ENCODE assay signal across 8 cellular contexts in genomic region chrX:72714471-72714916, GRCh38. TPM values are rescaled to one million over a fixed set of nuclear protein-coding genes. Genes with fewer than 3 reads are reported as not detected.
DNase-seq lines count a peak whose midpoint lies in the region; ATAC-seq and TF ChIP-seq lines count a peak whose summit lies in the region.

No MANE protein-coding gene starts in this region.

- H3K9me3 Mint-ChIP-seq in CD14-positive monocyte, result peaks cover 0 to 7% (median 2%) of the 10 kb centered on the region in 7 donors

- no peak overlapping the region for H3K27ac Mint-ChIP-seq in CD14-positive monocyte

- H3K4ac ChIP-seq in trophoblast cell (ENCODE audit: low read depth, low read length), result no peak overlapping the region

- no peak overlapping the region for H2AFZ ChIP-seq in trophoblast cell (ENCODE audit: insufficient read depth, low read length, poor library complexity)

- H3K4me1 ChIP-seq in right cardiac atrium (ENCODE audit: control insufficient read depth, insufficient read depth, low read length), result no peaks in the 10 kb centered on the region
- H3K4me1 ChIP-seq in trophoblast cell (ENCODE audit: control insufficient read depth in 1 of 2, insufficient read depth in 2 of 2, low read length in 2 of 2), result no peaks in the 10 kb centered on the region

- peak overlapping the region; percentile 72 to 88 for H3K4me3 Mint-ChIP-seq in CD14-positive monocyte

- DNase-seq in CD14-positive monocyte (ENCODE audit: low spot score) (no peak), H7 (peak; percentile 63), NCI-H526 (lab: John Stamatoyannopoulos, UW) (peak; percentile 66 to 74), astrocyte of the cerebellum (ENCODE audit: low read depth) (peak; percentile 37), right cardiac atrium (peak; percentile 77 to 89 (median 83)), trophoblast cell (peak; percentile 57 to 61)

- peak overlapping the region; percentile 62 for H3K4me2 ChIP-seq in trophoblast cell (ENCODE audit: low read length)

- no peak overlapping the region for H3K18ac ChIP-seq in trophoblast cell (ENCODE audit: low read length)

- H3K36me3 Mint-ChIP-seq in CD14-positive monocyte, result no peaks in the 10 kb centered on the region

- TF ChIP-seq CTCF in CD14-positive monocyte (IDR thresholded peaks at IDR 0.05) (no peak), astrocyte of the cerebellum (IDR thresholded peaks at IDR 0.05; ENCODE audit: low read depth, low read length, missing control alignments) (no peak)

- intact Hi-C loops in CD14-positive monocyte (cut with micrococcal nuclease) (no loop called here), right cardiac atrium (cut with DNase I) (no loop called here)

- H3K27ac ChIP-seq in right cardiac atrium (ENCODE audit: low read length), result peak overlapping the region; percentile 81
- H3K27ac ChIP-seq in trophoblast cell (ENCODE audit: low read depth, low read length), result no peak overlapping the region

- H4K8ac ChIP-seq in trophoblast cell (ENCODE audit: low read depth, low read length), result no peak overlapping the region

- no peak overlapping the region for H2BK12ac ChIP-seq in trophoblast cell (ENCODE audit: low read length)

- H3K9ac ChIP-seq in trophoblast cell (ENCODE audit: low read length), result no peak overlapping the region

- H3K36me3 ChIP-seq in H7 (replicated peaks; ENCODE audit: control insufficient read depth, insufficient read depth, low read length), result no peaks in the 10 kb centered on the region
- no peaks in the 10 kb centered on the region for H3K36me3 ChIP-seq in trophoblast cell (ENCODE audit: control insufficient read depth in 1 of 2, insufficient read depth in 2 of 2, low read length in 2 of 2)

- no peaks in the 10 kb centered on the region for H3K79me1 ChIP-seq in trophoblast cell (ENCODE audit: low read length)

- no peak overlapping the region for H3K14ac ChIP-seq in trophoblast cell (ENCODE audit: low read length)

- H2AK5ac ChIP-seq in trophoblast cell (ENCODE audit: low read length), result no peak overlapping the region

- H3K79me2 ChIP-seq in trophoblast cell (ENCODE audit: control insufficient read depth, insufficient read depth, low read length, poor library complexity), result no peaks in the 10 kb centered on the region

- H4K91ac ChIP-seq in trophoblast cell (ENCODE audit: low read depth, low read length), result no peak overlapping the region

- no peak overlapping the region for H4K12ac ChIP-seq in trophoblast cell (ENCODE audit: low read depth, low read length)

- peaks cover 12% of the 10 kb centered on the region for H3K4me1 Mint-ChIP-seq in CD14-positive monocyte

- H3K9me3 ChIP-seq in right cardiac atrium (ENCODE audit: control insufficient read depth, low read length), result no peaks in the 10 kb centered on the region
- H3K9me3 ChIP-seq in trophoblast cell (ENCODE audit: insufficient read depth, low read depth, low read length), result no peaks in the 10 kb centered on the region

- H3K4me3 ChIP-seq in H7 (ENCODE audit: insufficient read depth, low read depth, low read length), result peak overlapping the region; percentile 44
- peak overlapping the region; percentile 42 for H3K4me3 ChIP-seq in astrocyte of the cerebellum (ENCODE audit: low read depth, low read length)
- H3K4me3 ChIP-seq in right cardiac atrium (ENCODE audit: low read length), result peak overlapping the region; percentile 20
- H3K4me3 ChIP-seq in trophoblast cell (ENCODE audit: low read depth, low read length), result no peak overlapping the region

- no peak overlapping the region for H3K23ac ChIP-seq in trophoblast cell (ENCODE audit: low read length)

- no peak overlapping the region for H2BK120ac ChIP-seq in trophoblast cell (ENCODE audit: insufficient read depth, low read length, poor library complexity)

- H2BK5ac ChIP-seq in trophoblast cell (ENCODE audit: low read depth, low read length, poor library complexity), result no peak overlapping the region

- no peaks in the 10 kb centered on the region for H3K27me3 ChIP-seq in H7 (ENCODE audit: control insufficient read depth, insufficient read depth, low read length)
- no peaks in the 10 kb centered on the region for H3K27me3 ChIP-seq in right cardiac atrium (ENCODE audit: control insufficient read depth, insufficient read depth)
- H3K27me3 ChIP-seq in trophoblast cell (ENCODE audit: insufficient read depth, low read length), result no peaks in the 10 kb centered on the region

- in situ Hi-C loops in astrocyte of the cerebellum (cut with HindIII; ENCODE audit: low sequenced_read_pairs), result no loop called here

- ATAC-seq in right cardiac atrium, result peak; percentile 92 to 95
- ATAC-seq in HG03439 (IDR thresholded peaks at IDR 0.05; ENCODE audit: unreplicated experiment), result no peak
- no peak for ATAC-seq in HG02885 (IDR thresholded peaks at IDR 0.05; ENCODE audit: poor library complexity, unreplicated experiment)

- 1% methylated on average over 13 of the region's 13 CpGs for WGBS in right cardiac atrium
- WGBS in trophoblast cell (ENCODE audit: extremely low coverage, insufficient coverage, insufficient read length), result no CpG with 5 or more reads among the region's 13 CpGs

- H3K27me3 Mint-ChIP-seq in CD14-positive monocyte (ENCODE audit: low read depth in 3 of 3), result peaks cover 8 to 16% (median 10%) of the 10 kb centered on the region in 3 donors

RNA-seq across cellular contexts. Expression of gene PHKA1, which starts 0.4 kb away (rescaled TPM):
- polyA plus RNA-seq in CD14-positive monocyte, result not detected
- 7.1 and 10.5 TPM in 2 replicates for total RNA-seq in H7 (2014; rRNA removed; shearing (Covaris generic))
- total RNA-seq in right cardiac atrium, result 10 to 100 TPM in 3 of 4 donors, 1 to 10 TPM in 1; 9.9 to 12.2 (median 11.5) TPM
- 4.4 TPM for polyA plus RNA-seq in right cardiac atrium
- polyA plus RNA-seq in trophoblast cell (2013), result 3.1 and 3.5 TPM in 2 replicates

Comparison
In these comparisons a context has a peak if more than half of its experiments do, and no peak if none do; other contexts are left out.
1. ATAC-seq: peak in right cardiac atrium (2 of 2); none in HG03439 (single experiment) and HG02885 (single experiment).